ENCODE assay signal across 15 cellular contexts in the genomic region with DNA sequence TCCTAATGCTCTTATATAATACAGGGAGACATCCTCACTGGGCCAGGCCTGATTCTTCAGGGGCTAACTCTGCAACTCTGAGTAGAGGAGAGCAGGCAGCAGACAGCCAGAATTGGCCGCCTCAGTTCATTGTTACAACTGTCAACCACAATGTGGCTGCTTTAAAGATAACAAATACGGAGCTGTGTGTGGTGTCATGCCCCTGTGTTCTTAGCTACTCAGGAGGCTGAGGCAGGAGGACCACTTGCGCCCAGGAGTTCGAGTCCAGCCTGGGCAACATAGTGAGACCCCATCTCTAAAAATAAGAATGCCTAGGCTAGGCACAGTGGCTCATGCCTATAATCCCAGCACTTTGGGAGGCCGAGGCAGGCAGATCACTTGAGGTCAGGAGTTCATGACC. TPM values are rescaled to one million over a fixed set of nuclear protein-coding genes. Genes with fewer than 3 reads are reported as not detected.
DNase-seq lines count a peak whose midpoint lies in the region; ATAC-seq and TF ChIP-seq lines count a peak whose summit lies in the region.
"Had no signal": no experiment of that assay in that cellular context is flagged by ENCODE, and none has a peak within 500 bp of the region (broad histone marks: within the 10 kb centered on the region; RNA-seq: fewer than 3 reads in every experiment).

No MANE protein-coding gene starts in this region.

- H3K9me3 Mint-ChIP-seq in activated naive CD4-positive, alpha-beta T cell treated with anti-CD3 and anti-CD28 coated beads, Interleukin-2, amount 10 ng/mL, durations not matched to agents 7 days and 5 days = no peaks in the 10 kb centered on the region
- no peaks in the 10 kb centered on the region for H3K9me3 Mint-ChIP-seq in activated naive CD8-positive, alpha-beta T cell treated with anti-CD3 and anti-CD28 coated beads, Interleukin-2, amount 50 U/mL, for 24 hours

- H3K36me3 ChIP-seq in RWPE2 (ENCODE audit: low read depth) = peaks cover 97% of the 10 kb centered on the region
- H3K36me3 ChIP-seq in thoracic aorta = peaks cover 27% of the 10 kb centered on the region

- H3K27me3 ChIP-seq in RWPE2 (ENCODE audit: insufficient read depth, poor library complexity, severe bottlenecking) (no peaks in the 10 kb centered on the region), thoracic aorta (replicated peaks; ENCODE audit: insufficient read depth) (no peaks in the 10 kb centered on the region)
- H3K27me3 ChIP-seq: sigmoid colon, stomach had no signal

- peak overlapping the region; percentile 98 for H3K4me3 Mint-ChIP-seq in activated naive CD4-positive, alpha-beta T cell treated with anti-CD3 and anti-CD28 coated beads, Interleukin-2, amount 10 ng/mL, durations not matched to agents 7 days and 5 days
- peak overlapping the region; percentile 95 for H3K4me3 Mint-ChIP-seq in activated naive CD8-positive, alpha-beta T cell treated with anti-CD3 and anti-CD28 coated beads, Interleukin-2, amount 50 U/mL, for 24 hours

- H3K9me3 ChIP-seq in RWPE2 (ENCODE audit: severe bottlenecking) = no peaks in the 10 kb centered on the region
- no peaks in the 10 kb centered on the region for H3K9me3 ChIP-seq in thoracic aorta
- H3K9me3 ChIP-seq: sigmoid colon, stomach had no signal

- CTCF ChIA-PET in activated naive CD4-positive, alpha-beta T cell treated with anti-CD3 and anti-CD28 coated beads, Interleukin-2, amount 10 ng/mL, durations not matched to agents 7 days and 5 days (lab: Charles Lee) = interaction anchor here (1.0 kb wide), 1 partner anchor 130 kb away, joined by 3 read pairs; no protein-coding TSS in a partner anchor

- peak overlapping the region; percentile 98 for H3K27ac Mint-ChIP-seq in activated naive CD4-positive, alpha-beta T cell treated with anti-CD3 and anti-CD28 coated beads, Interleukin-2, amount 10 ng/mL, durations not matched to agents 7 days and 5 days
- peak overlapping the region; percentile 39 for H3K27ac Mint-ChIP-seq in activated naive CD8-positive, alpha-beta T cell treated with anti-CD3 and anti-CD28 coated beads, Interleukin-2, amount 50 U/mL, for 24 hours

- peaks cover 51% of the 10 kb centered on the region for H3K4me1 Mint-ChIP-seq in activated naive CD4-positive, alpha-beta T cell treated with anti-CD3 and anti-CD28 coated beads, Interleukin-2, amount 10 ng/mL, durations not matched to agents 7 days and 5 days
- peaks cover 44% of the 10 kb centered on the region for H3K4me1 Mint-ChIP-seq in activated naive CD8-positive, alpha-beta T cell treated with anti-CD3 and anti-CD28 coated beads, Interleukin-2, amount 50 U/mL, for 24 hours

- no peaks in the 10 kb centered on the region for H3K4me1 ChIP-seq in RWPE2 (ENCODE audit: insufficient read depth, poor library complexity, severe bottlenecking)
- no peaks in the 10 kb centered on the region for H3K4me1 ChIP-seq in thoracic aorta (ENCODE audit: control insufficient read depth in 1 of 2, low read depth in 2 of 2)
- H3K4me1 ChIP-seq: sigmoid colon had no signal

- peak; percentile 38 for DNase-seq in activated naive CD4-positive, alpha-beta T cell treated with anti-CD3 and anti-CD28 coated beads, Interleukin-2, amount 10 ng/mL, durations not matched to agents 7 days and 5 days
- DNase-seq in activated naive CD4-positive, alpha-beta T cell treated with Interleukin-2 at 50 U/mL for 16 hours = no peak
- DNase-seq in RWPE2 (ENCODE audit: low spot score) (peak; percentile 51), thoracic aorta (ENCODE audit: low spot score) (no peak), SHP77 (lab: John Stamatoyannopoulos, UW) (no peak), DMS 273 (lab: John Stamatoyannopoulos, UW; ENCODE audit: unreplicated experiment) (no peak)
- no peak for DNase-seq in activated naive CD8-positive, alpha-beta T cell treated with anti-CD3 and anti-CD28 coated beads, Interleukin-2, amount 50 U/mL, for 24 hours
- DNase-seq: mammary epithelial cell, NCI-H1417, PC-9, sigmoid colon, stomach, SW 1271 had no signal

- TF ChIP-seq CTCF in RWPE2 (IDR thresholded peaks at IDR 0.05; ENCODE audit: poor library complexity, severe bottlenecking) = no peak
- no peak for TF ChIP-seq CTCF in thoracic aorta (IDR thresholded peaks at IDR 0.05)

- no peak for ATAC-seq in RWPE2 (ENCODE audit: low read depth)
- no peak for ATAC-seq in activated naive CD8-positive, alpha-beta T cell treated with anti-CD3 and anti-CD28 coated beads, Interleukin-2, amount 50 U/mL, for 24 hours
- ATAC-seq in thoracic aorta (ENCODE audit: insufficient number of reproducible peaks, low FRiP score, low read depth) = no peak
- ATAC-seq in HG03571 (IDR thresholded peaks at IDR 0.05; ENCODE audit: unreplicated experiment) = no peak

- peaks cover 58% of the 10 kb centered on the region for H3K36me3 Mint-ChIP-seq in activated naive CD4-positive, alpha-beta T cell treated with anti-CD3 and anti-CD28 coated beads, Interleukin-2, amount 10 ng/mL, durations not matched to agents 7 days and 5 days
- peaks cover 50% of the 10 kb centered on the region for H3K36me3 Mint-ChIP-seq in activated naive CD8-positive, alpha-beta T cell treated with anti-CD3 and anti-CD28 coated beads, Interleukin-2, amount 50 U/mL, for 24 hours (ENCODE audit: low read depth)

- H3K27me3 Mint-ChIP-seq in activated naive CD4-positive, alpha-beta T cell treated with anti-CD3 and anti-CD28 coated beads, Interleukin-2, amount 10 ng/mL, durations not matched to agents 7 days and 5 days = no peaks in the 10 kb centered on the region
- no peaks in the 10 kb centered on the region for H3K27me3 Mint-ChIP-seq in activated naive CD8-positive, alpha-beta T cell treated with anti-CD3 and anti-CD28 coated beads, Interleukin-2, amount 50 U/mL, for 24 hours

- H3K27ac ChIP-seq in RWPE2 (ENCODE audit: poor library complexity, severe bottlenecking) (no peak overlapping the region), thoracic aorta (no peak overlapping the region)
- H3K27ac ChIP-seq: PC-9, sigmoid colon had no signal

- H3K4me3 ChIP-seq in RWPE2 (ENCODE audit: severe bottlenecking) = no peak overlapping the region
- peak overlapping the region; percentile 18 for H3K4me3 ChIP-seq in thoracic aorta
- H3K4me3 ChIP-seq: PC-9 had no signal

RNA-seq across cellular contexts. Expression of gene CEP250, which starts 34.3 kb away (rescaled TPM):
- total RNA-seq in thoracic aorta = 10 to 100 TPM; 28.7 to 29.2 TPM

RNA-seq across cellular contexts. Expression of gene C20orf173, which starts 39.7 kb away (rescaled TPM):
- total RNA-seq in thoracic aorta = not detected
- total RNA-seq: H4, mammary epithelial cell, PC-9, sigmoid colon, stomach had no signal

RNA-seq across cellular contexts. Expression of gene GDF5, which starts 51.7 kb away (rescaled TPM):
- total RNA-seq in thoracic aorta = 1 to 10 TPM in 1 of 2 donors, under 1 TPM in 1; 0.63 to 3.0 TPM
- total RNA-seq: PC-9 had no signal

RNA-seq across cellular contexts. Expression of gene ERGIC3, which starts 52.2 kb away (rescaled TPM):
- 100 to 1,000 TPM; 119 to 188 TPM for total RNA-seq in thoracic aorta

Comparison
In these comparisons a context has a peak if more than half of its experiments do, and no peak if none do; other contexts are left out.
1. DNase-seq: peak in activated naive CD4-positive, alpha-beta T cell treated with anti-CD3 and anti-CD28 coated beads, Interleukin-2, amount 10 ng/mL, durations not matched to agents 7 days and 5 days (single experiment) and RWPE2 (single experiment); none in activated naive CD4-positive, alpha-beta T cell treated with Interleukin-2 at 50 U/mL for 16 hours (single experiment), activated naive CD8-positive, alpha-beta T cell treated with anti-CD3 and anti-CD28 coated beads, Interleukin-2, amount 50 U/mL, for 24 hours (single experiment), thoracic aorta (single experiment), SHP77 (0 of 2) and DMS 273 (single experiment).